In the genomic region with DNA sequence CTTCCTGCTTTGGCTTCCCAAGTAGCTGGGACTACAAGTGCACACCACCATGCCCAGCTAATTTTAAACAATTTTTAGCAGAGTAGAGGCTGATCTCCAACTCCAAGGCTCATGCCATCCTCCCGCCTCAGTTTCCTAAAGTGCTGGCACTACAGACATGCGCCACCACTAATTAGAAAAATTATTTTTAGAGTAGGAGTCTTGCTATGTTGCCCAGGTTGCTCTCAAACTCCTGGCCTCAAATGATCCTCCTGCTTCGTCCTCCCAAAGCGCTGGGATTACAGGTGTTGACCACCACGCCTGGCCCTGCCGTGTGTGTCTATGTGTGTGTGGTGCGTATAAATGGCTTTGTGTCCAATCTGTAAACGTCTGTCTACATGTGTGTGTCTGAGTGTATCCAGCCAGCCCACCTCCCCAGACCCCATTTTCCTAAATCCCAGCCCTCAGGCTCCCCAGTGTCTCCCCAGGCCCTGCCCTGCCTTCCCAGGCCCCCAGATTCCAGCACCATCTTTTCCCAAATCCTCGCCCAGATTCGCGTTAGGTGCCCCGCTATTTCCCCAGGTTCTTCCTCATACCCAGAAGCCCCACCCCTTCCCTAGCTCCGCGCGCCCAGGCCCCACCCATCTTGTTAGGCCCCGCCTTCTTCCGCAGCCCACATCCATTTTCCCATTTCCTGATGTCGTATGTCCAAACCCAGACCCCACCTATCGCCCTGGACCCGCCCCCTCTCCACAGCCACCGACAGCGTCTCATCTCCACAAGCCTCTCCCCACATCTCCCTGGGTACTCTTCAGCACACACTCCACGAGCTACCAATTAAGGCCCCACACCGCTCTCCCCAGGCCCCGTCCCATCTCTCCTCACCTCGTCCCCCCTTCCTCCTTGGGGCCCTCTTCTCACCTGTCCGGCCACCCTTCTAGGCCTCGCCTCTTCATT, we compare ENCODE assay signal across 8 cellular contexts. TPM values are rescaled to one million over a fixed set of nuclear protein-coding genes. Genes with fewer than 3 reads are reported as not detected.
DNase-seq lines count a peak whose midpoint lies in the region; ATAC-seq, FAIRE-seq and TF ChIP-seq lines count a peak whose summit lies in the region.

No MANE protein-coding gene starts in this region.

- H2AFZ ChIP-seq in keratinocyte (ENCODE audit: control insufficient read depth, low read length), result no peak overlapping the region

- FAIRE-seq in keratinocyte (lab: Jason Lieb, UNC), result no peak

- H3K4me1 ChIP-seq in keratinocyte (ENCODE audit: control insufficient read depth, extremely low read depth, insufficient read depth, low read length), result peaks cover 3% of the 10 kb centered on the region

- H3K79me2 ChIP-seq in keratinocyte (ENCODE audit: control insufficient read depth, insufficient read depth, low read length), result no peaks in the 10 kb centered on the region

- H3K9me1 ChIP-seq in keratinocyte (ENCODE audit: control insufficient read depth, extremely low read depth, insufficient read depth, low read length), result no peaks in the 10 kb centered on the region

- H3K36me3 ChIP-seq in keratinocyte (ENCODE audit: control insufficient read depth in 2 of 2, extremely low read depth in 1 of 2, insufficient read depth in 2 of 2, low read length in 2 of 2), result no peaks in the 10 kb centered on the region

- H3K9me3 Mint-ChIP-seq in WTC11, result no peaks in the 10 kb centered on the region

- no peaks in the 10 kb centered on the region for H3K36me3 Mint-ChIP-seq in WTC11

- peak overlapping the region; percentile 79 for H3K4me3 Mint-ChIP-seq in WTC11

- H3K27ac ChIP-seq in 22Rv1, result peak overlapping the region; percentile 73
- H3K27ac ChIP-seq in keratinocyte (ENCODE audit: control insufficient read depth, insufficient read depth, low read length), result no peak overlapping the region

- peak overlapping the region in 1 of 3 experiments; percentile 36 for H3K4me3 ChIP-seq in keratinocyte (ENCODE audit: control insufficient read depth in 2 of 3, extremely low read depth in 1 of 3, insufficient read depth in 2 of 3, low read depth in 1 of 3, low read length in 3 of 3)

- TF ChIP-seq CTCF in 22Rv1 (IDR thresholded peaks at IDR 0.05), result no peak
- TF ChIP-seq CTCF in WTC11 (IDR thresholded peaks at IDR 0.05), result no peak
- no peak for TF ChIP-seq CTCF in keratinocyte (optimal IDR thresholded peaks at IDR 0.05 in 1 of 3, IDR thresholded peaks at IDR 0.05 in 1 of 3, conservative IDR thresholded peaks at IDR 0.05 in 1 of 3; ENCODE audit: extremely low read depth in 1 of 3, insufficient read depth in 2 of 3, low read length in 3 of 3)

- dilution Hi-C loops in keratinocyte (cut with MboI; ENCODE audit: extremely low pct_ligation_motif_present, low sequenced_read_pairs), result no loop called here

- peaks cover 2% of the 10 kb centered on the region for H4K20me1 ChIP-seq in keratinocyte (ENCODE audit: control insufficient read depth, extremely low read depth, insufficient read depth, low read length)

- peak overlapping the region; percentile 25 for H3K4me2 ChIP-seq in keratinocyte (ENCODE audit: control insufficient read depth, extremely low read depth, insufficient read depth, low read depth, low read length)

- H3K27me3 Mint-ChIP-seq in WTC11 (ENCODE audit: low read depth), result peaks cover 60% of the 10 kb centered on the region

- H3K27ac Mint-ChIP-seq in WTC11, result peak overlapping the region; percentile 81

- H3K27me3 ChIP-seq in keratinocyte (ENCODE audit: control insufficient read depth, extremely low read depth, insufficient read depth, low read length), result peaks cover 65% of the 10 kb centered on the region

- CTCF ChIA-PET in HEK293T (lab: Yijun Ruan, JAX), result interaction anchor here (0.6 to 1.5 kb wide), 4 partner anchors 10 to 266 kb away, joined by 3 to 5 read pairs (median 4); a partner anchor contains a TSS
- CTCF ChIA-PET in WTC11 (lab: Charles Lee), result interaction anchor here (0.6 to 6.4 kb wide), 29 partner anchors 8 to 887 kb away, joined by 3 to 98 read pairs (median 4); a partner anchor contains a TSS

- no peak overlapping the region for H3K9ac ChIP-seq in keratinocyte (ENCODE audit: control insufficient read depth, extremely low read depth, insufficient read depth, low read length)

- ATAC-seq in WTC11, result peak; percentile 78
- no peak for ATAC-seq in HG03196 (IDR thresholded peaks at IDR 0.05; ENCODE audit: unreplicated experiment)

- POLR2A ChIA-PET in HEK293T (lab: Yijun Ruan, JAX) (interaction anchor here (0.7 to 1.9 kb wide), 3 partner anchors 8 to 37 kb away, joined by 3 to 6 read pairs (median 4); a partner anchor contains a TSS), WTC11 (lab: Charles Lee) (interaction anchor here (0.6 to 1.7 kb wide), 11 partner anchors 8 to 1730 kb away, joined by 3 to 7 read pairs (median 3); no protein-coding TSS in a partner anchor)

- H3K9me3 ChIP-seq in keratinocyte (ENCODE audit: control insufficient read depth, low read depth, low read length), result no peaks in the 10 kb centered on the region

- DNase-seq in HEK293T (ENCODE audit: extremely low spot score), result peak; percentile 85
- peak; percentile 94 for DNase-seq in WTC11 (ENCODE audit: low spot score)
- DNase-seq in keratinocyte (ENCODE audit: low read depth, low spot score), result no peak
- DNase-seq in midbrain (lab: John Stamatoyannopoulos, UW), result no peak
- DNase-seq in OCI-M2 (lab: John Stamatoyannopoulos, UW; ENCODE audit: unreplicated experiment), result no peak
- DNase-seq in DMS 273 treated with DMSO at 0.1 percent for 48 hours (lab: John Stamatoyannopoulos, UW), result no peak

- H3K4me1 Mint-ChIP-seq in WTC11, result peaks cover 36% of the 10 kb centered on the region

TF ChIP-seq in HEK293T, 16 proteins besides CTCF, POLR2A, EP300 and RAD21:
- TF ChIP-seq, protein P1, sequence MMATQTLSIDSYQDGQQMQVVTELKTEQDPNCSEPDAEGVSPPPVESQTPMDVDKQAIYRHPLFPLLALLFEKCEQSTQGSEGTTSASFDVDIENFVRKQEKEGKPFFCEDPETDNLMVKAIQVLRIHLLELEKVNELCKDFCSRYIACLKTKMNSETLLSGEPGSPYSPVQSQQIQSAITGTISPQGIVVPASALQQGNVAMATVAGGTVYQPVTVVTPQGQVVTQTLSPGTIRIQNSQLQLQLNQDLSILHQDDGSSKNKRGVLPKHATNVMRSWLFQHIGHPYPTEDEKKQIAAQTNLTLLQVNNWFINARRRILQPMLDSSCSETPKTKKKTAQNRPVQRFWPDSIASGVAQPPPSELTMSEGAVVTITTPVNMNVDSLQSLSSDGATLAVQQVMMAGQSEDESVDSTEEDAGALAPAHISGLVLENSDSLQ (IDR thresholded peaks at IDR 0.05), result 0 out of 2 replicates have a peak, but pooled peaks have one; percentile 20
- no peak for TF ChIP-seq BHLHE40 (IDR thresholded peaks at IDR 0.05; ENCODE audit: borderline replicate concordance)
- no peak for TF ChIP-seq SUZ12 (IDR thresholded peaks at IDR 0.05)
- no peak for TF ChIP-seq SP1 (IDR thresholded peaks at IDR 0.05)

TF ChIP-seq in WTC11, 78 proteins besides CTCF, POLR2A, EP300 and RAD21 (continues in another document):
- TF ChIP-seq ZNF121 (CRISPR knock-in tag; IDR thresholded peaks at IDR 0.05) (peak; percentile 60; the same call in 1 of the 2 replicates), FOXJ3 (CRISPR knock-in tag; IDR thresholded peaks at IDR 0.05; ENCODE audit: borderline replicate concordance) (no peak), EMX1 (CRISPR knock-in tag; IDR thresholded peaks at IDR 0.05) (no peak)

RNA-seq across cellular contexts. Expression of a gene that starts 24.9 kb away (rescaled TPM):
- 6.5 to 8.5 TPM (median 6.8 TPM) in 3 replicates for total RNA-seq in WTC11 (2021)
- 0.03 to 0.17 TPM (median 0.04 TPM) in 3 replicates for polyA plus RNA-seq in keratinocyte
- 0.44 TPM for polyA plus RNA-seq in keratinocyte (2011; ENCODE audit: low read depth)
- polyA plus RNA-seq in keratinocyte (2011; cell fraction: cytosol; rRNA removed), result 0.06 and 0.15 TPM in 2 replicates
- 0.41 and 0.45 TPM in 2 replicates for polyA plus RNA-seq in keratinocyte (2011; cell fraction: nucleus; rRNA removed)
- polyA plus RNA-seq in keratinocyte (2012; ENCODE audit: low replicate concordance), result 0.14 and 0.28 TPM in 2 replicates
- 0.07 to 1.3 TPM in 2 of 3 replicates, not detected in the other for polyA minus RNA-seq in keratinocyte
- polyA minus RNA-seq in keratinocyte (2011; cell fraction: cytosol; rRNA and poly(A)+ RNA removed), result 0.58 TPM
- 0.21 TPM in 1 of 2 replicates, not detected in the other for polyA minus RNA-seq in keratinocyte (2011; cell fraction: nucleus; rRNA and poly(A)+ RNA removed)

RNA-seq across cellular contexts. Expression of a gene that starts 27.5 kb away (rescaled TPM):
- total RNA-seq in WTC11 (2021), result 38.5 to 51.1 TPM (median 48.4 TPM) in 3 replicates
- polyA plus RNA-seq in keratinocyte, result 1.7 to 4.3 TPM (median 3.0 TPM) in 3 replicates
- 2.2 TPM for polyA plus RNA-seq in keratinocyte (2011; ENCODE audit: low read depth)
- polyA plus RNA-seq in keratinocyte (2011; cell fraction: cytosol; rRNA removed), result 3.5 and 6.7 TPM in 2 replicates
- 9.0 and 14.3 TPM in 2 replicates for polyA plus RNA-seq in keratinocyte (2011; cell fraction: nucleus; rRNA removed)
- 1.9 and 7.0 TPM in 2 replicates for polyA plus RNA-seq in keratinocyte (2012; ENCODE audit: low replicate concordance)
- 2.6 to 6.1 TPM (median 4.2 TPM) in 3 replicates for polyA minus RNA-seq in keratinocyte
- polyA minus RNA-seq in keratinocyte (2011; cell fraction: cytosol; rRNA and poly(A)+ RNA removed), result 13.0 TPM
- polyA minus RNA-seq in keratinocyte (2011; cell fraction: nucleus; rRNA and poly(A)+ RNA removed), result 4.2 and 5.0 TPM in 2 replicates

RNA-seq across cellular contexts. Expression of a gene that starts 37.2 kb away (rescaled TPM):
- 24.5 to 30.2 TPM (median 29.5 TPM) in 3 replicates for total RNA-seq in WTC11 (2021)
- polyA plus RNA-seq in keratinocyte, result 7.0 to 10.2 TPM (median 7.3 TPM) in 3 replicates
- 4.0 TPM for polyA plus RNA-seq in keratinocyte (2011; ENCODE audit: low read depth)
- polyA plus RNA-seq in keratinocyte (2011; cell fraction: cytosol; rRNA removed), result 4.4 and 5.9 TPM in 2 replicates
- polyA plus RNA-seq in keratinocyte (2011; cell fraction: nucleus; rRNA removed), result 19.2 and 21.7 TPM in 2 replicates
- 7.0 and 8.9 TPM in 2 replicates for polyA plus RNA-seq in keratinocyte (2012; ENCODE audit: low replicate concordance)
- 5.8 to 11.3 TPM (median 6.8 TPM) in 3 replicates for polyA minus RNA-seq in keratinocyte
- 6.7 TPM for polyA minus RNA-seq in keratinocyte (2011; cell fraction: cytosol; rRNA and poly(A)+ RNA removed)
- polyA minus RNA-seq in keratinocyte (2011; cell fraction: nucleus; rRNA and poly(A)+ RNA removed), result 4.5 and 5.8 TPM in 2 replicates

Comparison
In these comparisons a context has a peak if more than half of its experiments do, and no peak if none do; other contexts are left out.
1. DNase-seq: peak in HEK293T (single experiment) and WTC11 (single experiment); none in keratinocyte (single experiment), midbrain (single experiment), OCI-M2 (single experiment) and DMS 273 treated with DMSO at 0.1 percent for 48 hours (single experiment).